In genomic region chr15:75659928-75660645, GRCh38 we compare ENCODE assay signal across 12 cellular contexts. TPM values are rescaled to one million over a fixed set of nuclear protein-coding genes. Genes with fewer than 3 reads are reported as not detected.
DNase-seq lines count a peak whose midpoint lies in the region; ATAC-seq and TF ChIP-seq lines count a peak whose summit lies in the region.
"Had no signal": no experiment of that assay in that cellular context is flagged by ENCODE, and none has a peak within 500 bp of the region (broad histone marks: within the 10 kb centered on the region; RNA-seq: fewer than 3 reads in every experiment).

No MANE protein-coding gene starts in this region.

- H3K4me3 ChIP-seq in Peyer's patch: no peak overlapping the region
- no peak overlapping the region for H3K4me3 ChIP-seq in fibroblast of lung (replicated peaks in 1 of 4; ENCODE audit: control extremely low read depth in 1 of 4, insufficient read depth in 1 of 4, low read depth in 3 of 4, low read length in 4 of 4)
- H3K4me3 ChIP-seq in gastrocnemius medialis: no peak overlapping the region

- H3K9me3 ChIP-seq in Peyer's patch (no peaks in the 10 kb centered on the region), fibroblast of lung (ENCODE audit: control insufficient read depth, insufficient read depth, low read depth, low read length) (no peaks in the 10 kb centered on the region), gastrocnemius medialis (no peaks in the 10 kb centered on the region)

- no peak overlapping the region for H3K27ac Mint-ChIP-seq in activated CD8-positive, alpha-beta T cell treated with anti-CD3 and anti-CD28 coated beads for 36 hours

- in situ Hi-C loops in gastrocnemius medialis (cut with MboI; ENCODE audit: low sequenced_read_pairs in 4 of 4): no loop called here

- H3K9ac ChIP-seq in fibroblast of lung (ENCODE audit: insufficient read depth, low read length): no peak overlapping the region

- CTCF ChIA-PET in activated CD8-positive, alpha-beta T cell treated with anti-CD3 and anti-CD28 coated beads for 36 hours (lab: Charles Lee): interaction anchor here (2.2 kb wide), 1 partner anchor 13 kb away, joined by 8 read pairs; the partner anchor contains the start of gene SNX33

- no peaks in the 10 kb centered on the region for H4K20me1 ChIP-seq in fibroblast of lung (ENCODE audit: control insufficient read depth, extremely low read depth, insufficient read depth, low read length)

- H3K27me3 ChIP-seq in Peyer's patch: no peaks in the 10 kb centered on the region
- H3K27me3 ChIP-seq in fibroblast of lung (ENCODE audit: control insufficient read depth, insufficient read depth, low read length): no peaks in the 10 kb centered on the region
- H3K27me3 ChIP-seq in gastrocnemius medialis: no peaks in the 10 kb centered on the region

- H3K4me1 Mint-ChIP-seq in activated CD8-positive, alpha-beta T cell treated with anti-CD3 and anti-CD28 coated beads for 36 hours (ENCODE audit: low read depth): no peaks in the 10 kb centered on the region

- H3K36me3 Mint-ChIP-seq in activated CD8-positive, alpha-beta T cell treated with anti-CD3 and anti-CD28 coated beads for 36 hours (ENCODE audit: low read depth): no peaks in the 10 kb centered on the region

- TF ChIP-seq CTCF in Peyer's patch (IDR thresholded peaks at IDR 0.05) (no peak), fibroblast of lung (conservative IDR thresholded peaks at IDR 0.05 in 1 of 2, IDR thresholded peaks at IDR 0.05 in 1 of 2; ENCODE audit: low read depth in 1 of 2, low read length in 2 of 2) (no peak), gastrocnemius medialis (IDR thresholded peaks at IDR 0.05 in 4 of 5, conservative IDR thresholded peaks at IDR 0.05 in 1 of 5) (no peak)
- no peak for TF ChIP-seq CTCF in activated CD8-positive, alpha-beta T cell treated with anti-CD3 and anti-CD28 coated beads for 36 hours (IDR thresholded peaks at IDR 0.05)

- H3K36me3 ChIP-seq in Peyer's patch (peaks cover 0 to 31% (median 0%) of the 10 kb centered on the region in 3 donors), fibroblast of lung (ENCODE audit: control insufficient read depth, insufficient read depth, low read length) (peaks cover 23% of the 10 kb centered on the region), gastrocnemius medialis (no peaks in the 10 kb centered on the region)

- DNase-seq in DMS 273 treated with DMSO at 0.1 percent for 48 hours (lab: John Stamatoyannopoulos, UW): peak; percentile 43
- DNase-seq in Peyer's patch: no peak
- peak in 1 of 2 donors; percentile 27 for DNase-seq in fibroblast of lung (ENCODE audit: low read depth in 2 of 2)
- no peak for DNase-seq in gastrocnemius medialis
- no peak for DNase-seq in midbrain (lab: John Stamatoyannopoulos, UW)
- no peak for DNase-seq in activated T-cell treated with anti-CD3 and anti-CD28 coated beads, Interleukin-2, amount 50 U/mL, for 48 hours
- no peak for DNase-seq in activated CD8-positive, alpha-beta T cell treated with anti-CD3 and anti-CD28 coated beads for 36 hours
- no peak for DNase-seq in MV-4-11 (lab: John Stamatoyannopoulos, UW)
- DNase-seq: COR-L47, NCI-H1436 treated with DMSO at 0.1 percent for 48 hours, RPMI8226 had no signal

- ATAC-seq in gastrocnemius medialis: no peak
- ATAC-seq in activated CD8-positive, alpha-beta T cell treated with anti-CD3 and anti-CD28 coated beads for 36 hours: no peak

- H3K27ac ChIP-seq in Peyer's patch (peak overlapping the region in 3 of 4 donors; percentile 53 to 79 (median 76)), fibroblast of lung (ENCODE audit: insufficient read depth, low read length) (peak overlapping the region; percentile 98), gastrocnemius medialis (peak overlapping the region; percentile 34 to 74 (median 57))

- H3K27me3 Mint-ChIP-seq in activated CD8-positive, alpha-beta T cell treated with anti-CD3 and anti-CD28 coated beads for 36 hours: no peaks in the 10 kb centered on the region
- H3K27me3 Mint-ChIP-seq: central memory CD8-positive, alpha-beta T cell had no signal

- H2AFZ ChIP-seq in fibroblast of lung (ENCODE audit: low read length): no peak overlapping the region

- POLR2A ChIA-PET in activated CD8-positive, alpha-beta T cell treated with anti-CD3 and anti-CD28 coated beads for 36 hours (lab: Charles Lee): no interaction called here

- TF ChIP-seq POLR2A in Peyer's patch (IDR thresholded peaks at IDR 0.05) (no peak), gastrocnemius medialis (IDR thresholded peaks at IDR 0.05) (no peak)

- H3K79me2 ChIP-seq in fibroblast of lung (ENCODE audit: control insufficient read depth, insufficient read depth, low read length): peaks cover 34% of the 10 kb centered on the region

- H3K4me1 ChIP-seq in Peyer's patch (peaks cover 0 to 50% (median 1%) of the 10 kb centered on the region in 4 donors), fibroblast of lung (ENCODE audit: control insufficient read depth, extremely low read depth, insufficient read depth, low read length) (peaks cover 26% of the 10 kb centered on the region), gastrocnemius medialis (peaks cover 3 to 10% of the 10 kb centered on the region in 2 donors)

- H3K9me3 Mint-ChIP-seq in activated CD8-positive, alpha-beta T cell treated with anti-CD3 and anti-CD28 coated beads for 36 hours: no peaks in the 10 kb centered on the region
- H3K9me3 Mint-ChIP-seq: central memory CD8-positive, alpha-beta T cell had no signal

- H3K4me2 ChIP-seq in fibroblast of lung (ENCODE audit: extremely low read depth, insufficient read depth, low read length): no peak overlapping the region

- no peak overlapping the region for H3K4me3 Mint-ChIP-seq in activated CD8-positive, alpha-beta T cell treated with anti-CD3 and anti-CD28 coated beads for 36 hours
- H3K4me3 Mint-ChIP-seq: central memory CD8-positive, alpha-beta T cell had no signal

- intact Hi-C loops in gastrocnemius medialis (cut with DNase I; ENCODE audit: low total_unique reads): no loop called here
- intact Hi-C loops in activated CD8-positive, alpha-beta T cell treated with anti-CD3 and anti-CD28 coated beads for 36 hours (cut with micrococcal nuclease): no loop called here

RNA-seq across cellular contexts. Expression of gene SNX33, which starts 12.4 kb away (rescaled TPM):
- 10 to 100 TPM; 35.5 to 53.7 (median 49.5) TPM for total RNA-seq in Peyer's patch
- total RNA-seq in fibroblast of lung: 19.5 and 24.6 TPM in 2 replicates
- polyA plus RNA-seq in fibroblast of lung: 16.1 and 17.5 TPM in 2 replicates
- 20.9 and 26.8 TPM in 2 replicates for polyA plus RNA-seq in fibroblast of lung (2012)
- polyA minus RNA-seq in fibroblast of lung (ENCODE audit: low replicate concordance): 58.1 and 71.4 TPM in 2 replicates
- total RNA-seq in gastrocnemius medialis: 1 to 10 TPM; 4.9 to 6.7 (median 5.5) TPM
- 1 to 10 TPM; 1.7 to 1.8 TPM for total RNA-seq in activated CD8-positive, alpha-beta T cell treated with anti-CD3 and anti-CD28 coated beads for 36 hours

RNA-seq across cellular contexts. Expression of gene IMP3, which starts 20.1 kb away (rescaled TPM):
- 100 to 1,000 TPM in 3 of 4 donors, 10 to 100 TPM in 1; 96.8 to 133 (median 124) TPM for total RNA-seq in Peyer's patch
- 45.1 and 58.6 TPM in 2 replicates for total RNA-seq in fibroblast of lung
- polyA plus RNA-seq in fibroblast of lung: 34.0 and 48.4 TPM in 2 replicates
- polyA plus RNA-seq in fibroblast of lung (2012): 38.6 and 64.8 TPM in 2 replicates
- 8.4 and 8.6 TPM in 2 replicates for polyA minus RNA-seq in fibroblast of lung (ENCODE audit: low replicate concordance)
- total RNA-seq in gastrocnemius medialis: 100 to 1,000 TPM; 110 to 184 (median 153) TPM
- total RNA-seq in activated CD8-positive, alpha-beta T cell treated with anti-CD3 and anti-CD28 coated beads for 36 hours: 100 to 1,000 TPM; 101 to 105 TPM

RNA-seq across cellular contexts. Expression of gene SNUPN, which starts 34.6 kb away (rescaled TPM):
- total RNA-seq in Peyer's patch (10 to 100 TPM; 11.5 to 32.2 (median 17.4) TPM), fibroblast of lung (31.3 and 32.7 TPM in 2 replicates), gastrocnemius medialis (10 to 100 TPM; 14.2 to 18.3 (median 15.9) TPM)
- 32.1 and 35.9 TPM in 2 replicates for polyA plus RNA-seq in fibroblast of lung
- 24.7 and 30.6 TPM in 2 replicates for polyA plus RNA-seq in fibroblast of lung (2012)
- 4.9 and 13.0 TPM in 2 replicates for polyA minus RNA-seq in fibroblast of lung (ENCODE audit: low replicate concordance)
- 10 to 100 TPM; 28.2 to 28.5 TPM for total RNA-seq in activated CD8-positive, alpha-beta T cell treated with anti-CD3 and anti-CD28 coated beads for 36 hours

RNA-seq across cellular contexts. Expression of gene CSPG4, which starts 52.6 kb away (rescaled TPM):
- 10 to 100 TPM in 1 of 4 donors, 1 to 10 TPM in 3; 2.8 to 15.7 (median 6.3) TPM for total RNA-seq in Peyer's patch
- total RNA-seq in fibroblast of lung: 26.5 and 109 TPM in 2 replicates
- 14.5 and 23.1 TPM in 2 replicates for polyA plus RNA-seq in fibroblast of lung
- 47.8 and 91.2 TPM in 2 replicates for polyA plus RNA-seq in fibroblast of lung (2012)
- polyA minus RNA-seq in fibroblast of lung (ENCODE audit: low replicate concordance): 130 and 217 TPM in 2 replicates
- 100 to 1,000 TPM in 2 of 4 donors, 10 to 100 TPM in 2; 38.2 to 145 (median 88.5) TPM for total RNA-seq in gastrocnemius medialis
- not detected for total RNA-seq in activated CD8-positive, alpha-beta T cell treated with anti-CD3 and anti-CD28 coated beads for 36 hours
